10 cellular contexts compared by ENCODE assay signal in genomic region chr6:129767776-129768490, GRCh38. TPM values are rescaled to one million over a fixed set of nuclear protein-coding genes. Genes with fewer than 3 reads are reported as not detected.
DNase-seq lines count a peak whose midpoint lies in the region; ATAC-seq, FAIRE-seq and TF ChIP-seq lines count a peak whose summit lies in the region.
"Had no signal": no experiment of that assay in that cellular context is flagged by ENCODE, and none has a peak within 500 bp of the region (broad histone marks: within the 10 kb centered on the region; RNA-seq: fewer than 3 reads in every experiment).

No MANE protein-coding gene starts in this region.

- H3K27ac ChIP-seq in BLaER1 treated with 17β-estradiol and CSF1 and Interleukin-3, amounts not matched to agents 10 nM and 100 nM, result no peak overlapping the region
- H3K27ac ChIP-seq in K562 (ENCODE audit: extremely low read depth, low read depth, low read length) (no peak overlapping the region), uterus (no peak overlapping the region)
- H3K27ac ChIP-seq: HL-60 had no signal

- CTCF ChIA-PET in K562 (lab: Yijun Ruan, JAX; ENCODE audit: low intra/inter-chr PET ratio), result no interaction called here

- no peak overlapping the region for H3K27ac Mint-ChIP-seq in HFFc6
- no peak overlapping the region for H3K27ac Mint-ChIP-seq in natural killer cell

- H3K9me3 Mint-ChIP-seq in HFFc6 (no peaks in the 10 kb centered on the region), natural killer cell (no peaks in the 10 kb centered on the region)

- H3K27me3 Mint-ChIP-seq in HFFc6 (ENCODE audit: insufficient read depth) (peaks cover 7% of the 10 kb centered on the region), natural killer cell (ENCODE audit: low read depth in 2 of 2) (peaks cover 45 to 77% of the 10 kb centered on the region in 2 donors)

- H3K4me3 Mint-ChIP-seq in HFFc6 (peak overlapping the region; percentile 91), natural killer cell (peak overlapping the region; percentile 92)

- H3K79me2 ChIP-seq in K562 (ENCODE audit: control insufficient read depth, insufficient read depth, low read length), result no peaks in the 10 kb centered on the region

- POLR2A ChIA-PET in K562 (lab: Yijun Ruan, JAX), result interaction anchor here (0.6 to 1.3 kb wide), 3 partner anchors 23 to 265 kb away, joined by 3 to 6 read pairs (median 3); no protein-coding TSS in a partner anchor

- in situ Hi-C loops in K562 (cut with MboI), result loop anchor here (10.0 kb wide), 2 partner anchors 257 to 263 kb away; no protein-coding TSS in a partner anchor

- no peak for TF ChIP-seq EP300 in K562 (IDR thresholded peaks at IDR 0.05; ENCODE audit: low read length)

- ATAC-seq in K562, result no peak
- no peak for ATAC-seq in natural killer cell
- ATAC-seq in HG03469 (IDR thresholded peaks at IDR 0.05; ENCODE audit: unreplicated experiment), result no peak

- H3K27me3 ChIP-seq in BLaER1 treated with 17β-estradiol and CSF1 and Interleukin-3, amounts not matched to agents 10 nM and 100 nM, result peaks cover 22 to 31% (median 27%) of the 10 kb centered on the region in 11 experiments
- H3K27me3 ChIP-seq in K562 (ENCODE audit: control insufficient read depth in 2 of 2, insufficient read depth in 2 of 2, low read length in 2 of 2), result no peaks in the 10 kb centered on the region
- H3K27me3 ChIP-seq in uterus, result no peaks in the 10 kb centered on the region

- H3K36me3 Mint-ChIP-seq in HFFc6 (ENCODE audit: low read depth) (no peaks in the 10 kb centered on the region), natural killer cell (no peaks in the 10 kb centered on the region)

- no peak overlapping the region; a peak in 1 of 22 replicates for H3K9ac ChIP-seq in BLaER1 treated with 17β-estradiol and CSF1 and Interleukin-3, amounts not matched to agents 10 nM and 100 nM
- no peak overlapping the region; a peak in 1 of 4 replicates for H3K9ac ChIP-seq in K562 (ENCODE audit: insufficient read depth in 1 of 2, low read depth in 2 of 2, low read length in 2 of 2)

- peak overlapping the region; percentile 85 for H2AFZ ChIP-seq in K562 (ENCODE audit: low read depth, low read length)

- no peaks in the 10 kb centered on the region for H3K36me3 ChIP-seq in BLaER1 treated with 17β-estradiol and CSF1 and Interleukin-3, amounts not matched to agents 10 nM and 100 nM
- H3K36me3 ChIP-seq in K562 (ENCODE audit: control insufficient read depth, insufficient read depth, low read length) (no peaks in the 10 kb centered on the region), uterus (no peaks in the 10 kb centered on the region)

- H3K4me1 ChIP-seq in BLaER1 treated with 17β-estradiol and CSF1 and Interleukin-3, amounts not matched to agents 10 nM and 100 nM, result peaks cover 11 to 26% (median 16%) of the 10 kb centered on the region in 10 experiments
- H3K4me1 ChIP-seq in K562 (replicated peaks in 1 of 2; ENCODE audit: control insufficient read depth in 2 of 2, insufficient read depth in 2 of 2, low read length in 2 of 2), result peaks cover 6 to 17% of the 10 kb centered on the region in 2 experiments; a peak in 4 of 5 replicates
- H3K4me1 ChIP-seq in uterus, result peaks cover 0 to 6% of the 10 kb centered on the region in 2 donors

- H3K9me3 ChIP-seq in BLaER1 treated with 17β-estradiol and CSF1 and Interleukin-3, amounts not matched to agents 10 nM and 100 nM (replicated peaks in 1 of 11), result no peaks in the 10 kb centered on the region
- H3K9me3 ChIP-seq in K562 (replicated peaks; ENCODE audit: control insufficient read depth, insufficient read depth, low read depth, low read length) (no peaks in the 10 kb centered on the region), uterus (no peaks in the 10 kb centered on the region)

- peaks cover 18% of the 10 kb centered on the region for H3K4me1 Mint-ChIP-seq in HFFc6 (ENCODE audit: low read depth)
- H3K4me1 Mint-ChIP-seq in natural killer cell, result peaks cover 10 to 12% of the 10 kb centered on the region in 2 donors

- peak overlapping the region; percentile 82 to 96 (median 89) for H3K4me2 ChIP-seq in BLaER1 treated with 17β-estradiol and CSF1 and Interleukin-3, amounts not matched to agents 10 nM and 100 nM
- H3K4me2 ChIP-seq in K562 (ENCODE audit: insufficient read depth, low read length), result peak overlapping the region; percentile 87

- DNase-seq in HFFc6 (no peak), K562 (ENCODE audit: extremely low read depth in 1 of 4, low spot score in 3 of 4) (no peak), natural killer cell (no peak), uterus (no peak), RPMI8226 (no peak), activated gamma-delta T cell (lab: John Stamatoyannopoulos, UW) (no peak)

- WGBS in K562 (ENCODE audit: insufficient coverage, low coverage, missing lambda C conversion rate), result 65% methylated on average over 11 of the region's 11 CpGs

- TF ChIP-seq POLR2A in K562 (conservative IDR thresholded peaks at IDR 0.05), result no peak
- no peak for TF ChIP-seq POLR2A in uterus (IDR thresholded peaks at IDR 0.05)

- TF ChIP-seq CTCF in HFFc6 (IDR thresholded peaks at IDR 0.05) (no peak), K562 (IDR thresholded peaks at IDR 0.05 in 2 of 3, conservative IDR thresholded peaks at IDR 0.05 in 1 of 3; ENCODE audit: insufficient read depth in 2 of 3, low read depth in 1 of 3, low read length in 3 of 3) (no peak), natural killer cell (IDR thresholded peaks at IDR 0.05) (no peak), uterus (IDR thresholded peaks at IDR 0.05) (no peak)

- FAIRE-seq in K562 (lab: Jason Lieb, UNC), result no peak
- FAIRE-seq: colon had no signal

- intact Hi-C loops in K562 (cut with micrococcal nuclease) (loop anchor here (5.0 kb wide), 2 partner anchors 99 to 254 kb away; no protein-coding TSS in a partner anchor), natural killer cell (cut with micrococcal nuclease) (no loop called here), uterus (cut with DNase I; ENCODE audit: low total_unique reads) (no loop called here)

- peak overlapping the region; percentile 41 to 65 (median 56); a peak in 14 of 20 replicates for H3K4me3 ChIP-seq in BLaER1 treated with 17β-estradiol and CSF1 and Interleukin-3, amounts not matched to agents 10 nM and 100 nM
- H3K4me3 ChIP-seq in K562 (no peak overlapping the region), uterus (no peak overlapping the region)

- no peaks in the 10 kb centered on the region for H4K20me1 ChIP-seq in BLaER1 treated with 17β-estradiol and CSF1 and Interleukin-3, amounts not matched to agents 10 nM and 100 nM
- no peaks in the 10 kb centered on the region for H4K20me1 ChIP-seq in K562 (replicated peaks; ENCODE audit: control insufficient read depth, insufficient read depth, low read length)

- no TSS peak for BruUV-seq in K562 (replicated peaks; lab: Mats Ljungman, UMichigan)

- no peak for TF ChIP-seq RAD21 in K562 (CRISPR knock-in tag; conservative IDR thresholded peaks at IDR 0.05 in 1 of 2, IDR thresholded peaks at IDR 0.05 in 1 of 2)

- H3K9me1 ChIP-seq in K562 (ENCODE audit: control insufficient read depth, insufficient read depth, low read length), result no peaks in the 10 kb centered on the region

TF ChIP-seq in K562, 482 proteins besides CTCF, POLR2A, EP300 and RAD21 (continues in another document):
- no peak for TF ChIP-seq PKNOX1 (IDR thresholded peaks at IDR 0.05)
- no peak for TF ChIP-seq NEUROD1 (IDR thresholded peaks at IDR 0.05; ENCODE audit: borderline replicate concordance, low read depth, low read length, partially characterized antibody)
- no peak for TF ChIP-seq ZNF75A (CRISPR knock-in tag; IDR thresholded peaks at IDR 0.05)
- no peak for TF ChIP-seq RNF2 (IDR thresholded peaks at IDR 0.05)
- no peak for TF ChIP-seq MXD1 (CRISPR knock-in tag; IDR thresholded peaks at IDR 0.05; ENCODE audit: borderline replicate concordance, poor library complexity, severe bottlenecking)
- no peak for TF ChIP-seq ZNF583 (CRISPR knock-in tag; IDR thresholded peaks at IDR 0.05)
- no peak for TF ChIP-seq ZNF707 (CRISPR knock-in tag; conservative IDR thresholded peaks at IDR 0.05)
- no peak for TF ChIP-seq BRF1 (IDR thresholded peaks at IDR 0.05; ENCODE audit: borderline replicate concordance, extremely low read depth, insufficient read length)
- no peak for TF ChIP-seq THRAP3 (IDR thresholded peaks at IDR 0.05; ENCODE audit: borderline replicate concordance)

RNA-seq across cellular contexts. Expression of gene ARHGAP18, which starts 58.0 kb away (rescaled TPM):
- total RNA-seq in HFFc6 (2021; fragmentation: NEBNext Ultra II Directional; extraction: Animal tissue kit (Norgen Biotek cat#: 25700)), result 10 to 100 TPM; 70.8 to 81.2 (median 76.0) TPM
- 15.1 and 38.1 TPM in 2 replicates for total RNA-seq in K562 (2011; cell fraction: chromatin; rRNA removed; ENCODE audit: low replicate concordance)
- total RNA-seq in K562 (2011; cell fraction: nucleolus; rRNA removed), result 9.8 and 11.2 TPM in 2 replicates
- 14.4 and 21.6 TPM in 2 replicates for total RNA-seq in K562 (2011; cell fraction: nucleoplasm; rRNA removed)
- 15.5 and 16.2 TPM in 2 replicates for total RNA-seq in K562 (2014; rRNA removed)
- total RNA-seq in K562 (2014; rRNA removed; fragmentation: Illumina TruSeq; extraction: Trizol), result 29.7 and 33.9 TPM in 2 replicates
- total RNA-seq in K562 (2015; rRNA removed; fragmentation: Illumina TruSeq; extraction: Trizol), result 21.6 and 24.3 TPM in 2 replicates
- total RNA-seq in K562 (2021), result 18.4 and 21.1 TPM in 2 replicates
- 25.6 and 25.8 TPM in 2 replicates for polyA plus RNA-seq in K562 (2011; rRNA removed)
- 4.0 and 10.9 TPM in 2 replicates for polyA plus RNA-seq in K562 (2011; cell fraction: cytosol; rRNA removed)
- polyA plus RNA-seq in K562 (2011; cell fraction: nucleus; rRNA removed), result 7.1 and 10.8 TPM in 2 replicates
- polyA plus RNA-seq in K562 (2012), result 14.6 and 19.2 TPM in 2 replicates
- polyA plus RNA-seq in K562 (2014; fragmentation: Illumina TruSeq; extraction: Trizol), result 20.2 and 22.0 TPM in 2 replicates
- 10 to 100 TPM; 17.8 to 19.0 TPM for polyA plus RNA-seq in K562 (2014; fragmentation: Nextera tagmentation; extraction: Ambion mirVana)
- 11.8 and 13.3 TPM in 2 replicates for polyA plus RNA-seq in K562 (2014; rRNA removed)
- 38.4 and 50.9 TPM in 2 replicates for polyA minus RNA-seq in K562 (2011; rRNA and poly(A)+ RNA removed)
- polyA minus RNA-seq in K562 (2011; cell fraction: cytosol; rRNA and poly(A)+ RNA removed), result 16.6 and 20.7 TPM in 2 replicates
- polyA minus RNA-seq in K562 (2011; cell fraction: nucleus; rRNA and poly(A)+ RNA removed), result 13.2 and 34.0 TPM in 2 replicates
- 10 to 100 TPM; 11.5 to 12.5 (median 11.8) TPM for total RNA-seq in natural killer cell
- total RNA-seq in uterus, result 10 to 100 TPM in 3 of 4 donors, 1 to 10 TPM in 1; 6.3 to 36.7 (median 15.4) TPM

Comparison
In these comparisons a context has a peak if more than half of its experiments do, and no peak if none do; other contexts are left out.
1. H3K4me3 ChIP-seq: peak in BLaER1 treated with 17β-estradiol and CSF1 and Interleukin-3, amounts not matched to agents 10 nM and 100 nM (10 of 10); none in K562 (single experiment) and uterus (0 of 2).